ENCODE assay signal across 36 cellular contexts in genomic region chr9:27856748-27857147, GRCh38.
"Had no signal": no experiment of that assay in that cellular context is flagged by ENCODE, and none has a peak within 500 bp of the region (broad histone marks: within the 10 kb centered on the region; RNA-seq: fewer than 3 reads in every experiment).

No MANE protein-coding gene starts in this region.

- H3K27ac Mint-ChIP-seq: activated naive CD4-positive, alpha-beta T cell treated with anti-CD3 and anti-CD28 coated beads for 36 hours; activated naive CD4-positive, alpha-beta T cell treated with anti-CD3 and anti-CD28 coated beads, Interleukin-2, amount 10 ng/mL, durations not matched to agents 7 days and 5 days; activated naive CD4-positive, alpha-beta T cell treated with anti-CD3 and anti-CD28 coated beads, Interleukin-2, amount 50 U/mL, for 24 hours; activated naive CD4-positive, alpha-beta T cell treated with anti-CD3 and anti-CD28 coated beads, Interleukin-2, amount 50 U/mL, for 72 hours; activated naive CD8-positive, alpha-beta T cell; activated naive CD8-positive, alpha-beta T cell treated with anti-CD3 and anti-CD28 coated beads for 36 hours; activated naive CD8-positive, alpha-beta T cell treated with anti-CD3 and anti-CD28 coated beads, Interleukin-2, amount 10 ng/mL, durations not matched to agents 7 days and 5 days; activated naive CD8-positive, alpha-beta T cell treated with anti-CD3 and anti-CD28 coated beads, Interleukin-2, amount 50 U/mL, for 24 hours; activated T-cell treated with anti-CD3 and anti-CD28 coated beads, Interleukin-2, amount 50 U/mL, for 72 hours; activated T-helper 1 cell treated with anti-CD3 and anti-CD28 coated beads, Interleukin-12 subunit alpha, Interleukin-12 subunit beta, Interleukin-2, Interleukin-4 antibody, amounts not matched to agents 30 ng/mL and 10 ng/mL and 1 ng/mL, durations not matched to agents 14 hours and 24 hours and 36 hours; activated T-helper 17 cell treated with anti-CD3 and anti-CD28 coated beads, Interleukin-2, amount 50 U/mL, for 72 hours; activated T-helper 2 cell treated with anti-CD3 and anti-CD28 coated beads, Interferon-gamma antibody, Interleukin-2, Interleukin-4, amounts not matched to agents 10 μg/mL and 5 μg/mL and 100 μg/mL, durations not matched to agents 14 hours and 24 hours and 36 hours; brain had no signal

- H3K9me3 Mint-ChIP-seq: activated naive CD4-positive, alpha-beta T cell treated with anti-CD3 and anti-CD28 coated beads for 36 hours; activated naive CD4-positive, alpha-beta T cell treated with anti-CD3 and anti-CD28 coated beads, Interleukin-2, amount 10 ng/mL, durations not matched to agents 7 days and 5 days; activated naive CD4-positive, alpha-beta T cell treated with anti-CD3 and anti-CD28 coated beads, Interleukin-2, amount 50 U/mL, for 24 hours; activated naive CD4-positive, alpha-beta T cell treated with anti-CD3 and anti-CD28 coated beads, Interleukin-2, amount 50 U/mL, for 72 hours; activated naive CD8-positive, alpha-beta T cell treated with anti-CD3 and anti-CD28 coated beads for 36 hours; activated naive CD8-positive, alpha-beta T cell treated with anti-CD3 and anti-CD28 coated beads, Interleukin-2, amount 10 ng/mL, durations not matched to agents 7 days and 5 days; activated naive CD8-positive, alpha-beta T cell treated with anti-CD3 and anti-CD28 coated beads, Interleukin-2, amount 50 U/mL, for 24 hours; activated T-cell treated with anti-CD3 and anti-CD28 coated beads, Interleukin-2, amount 50 U/mL, for 4 hours; activated T-helper 1 cell treated with anti-CD3 and anti-CD28 coated beads, Interleukin-12 subunit alpha, Interleukin-12 subunit beta, Interleukin-2, Interleukin-4 antibody, amounts not matched to agents 30 ng/mL and 10 ng/mL and 1 ng/mL, durations not matched to agents 14 hours and 24 hours and 36 hours; activated T-helper 17 cell treated with anti-CD3 and anti-CD28 coated beads, Interleukin-2, amount 50 U/mL, for 72 hours; activated T-helper 2 cell treated with anti-CD3 and anti-CD28 coated beads, Interferon-gamma antibody, Interleukin-2, Interleukin-4, amounts not matched to agents 10 μg/mL and 5 μg/mL and 100 μg/mL, durations not matched to agents 14 hours and 24 hours and 36 hours had no signal

- H3K4me3 ChIP-seq: adrenal gland, ascending aorta, body of pancreas, breast epithelium, cardiac muscle cell had no signal

- DNase-seq: activated effector memory CD4-positive, alpha-beta T cell treated with anti-CD3 and anti-CD28 coated beads, Interleukin-2, amount 50 U/mL, for 16 hours; activated effector memory CD4-positive, alpha-beta T cell treated with Interleukin-2 at 50 U/mL for 16 hours; activated gamma-delta T cell; activated gamma-delta T cell treated with Interleukin-2 at 50 U/mL for 16 hours; activated naive CD4-positive, alpha-beta T cell; activated naive CD4-positive, alpha-beta T cell treated with anti-CD3 and anti-CD28 coated beads for 36 hours; activated naive CD4-positive, alpha-beta T cell treated with anti-CD3 and anti-CD28 coated beads, Interleukin-2, amount 10 ng/mL, durations not matched to agents 7 days and 5 days; activated naive CD4-positive, alpha-beta T cell treated with anti-CD3 and anti-CD28 coated beads, Interleukin-2, amount 50 U/mL, for 16 hours; activated naive CD4-positive, alpha-beta T cell treated with Interleukin-2 at 50 U/mL for 16 hours; activated naive CD8-positive, alpha-beta T cell treated with anti-CD3 and anti-CD28 coated beads for 36 hours; activated naive CD8-positive, alpha-beta T cell treated with anti-CD3 and anti-CD28 coated beads, Interleukin-2, amount 10 ng/mL, durations not matched to agents 7 days and 5 days; activated naive CD8-positive, alpha-beta T cell treated with anti-CD3 and anti-CD28 coated beads, Interleukin-2, amount 50 U/mL, for 24 hours; activated T-cell treated with anti-CD3 and anti-CD28 coated beads, Interleukin-2, amount 50 U/mL, for 4 hours; activated T-cell treated with anti-CD3 and anti-CD28 coated beads, Interleukin-2, amount 50 U/mL, for 48 hours; activated T-cell treated with anti-CD3 and anti-CD28 coated beads, Interleukin-2, amount 50 U/mL, for 72 hours; adrenal gland; amniotic stem cell; amygdala; anterior cingulate cortex; aorta; body of pancreas; brain microvascular endothelial cell; caudate nucleus; central memory CD4-positive, alpha-beta T cell; cerebellar nuclear complex had no signal

- H3K36me3 ChIP-seq: adrenal gland, ascending aorta, brain microvascular endothelial cell, breast epithelium, cardiac muscle cell had no signal

- H3K27me3 Mint-ChIP-seq: activated naive CD4-positive, alpha-beta T cell treated with anti-CD3 and anti-CD28 coated beads, Interleukin-2, amount 10 ng/mL, durations not matched to agents 7 days and 5 days; activated naive CD8-positive, alpha-beta T cell treated with anti-CD3 and anti-CD28 coated beads, Interleukin-2, amount 10 ng/mL, durations not matched to agents 7 days and 5 days; brain; central memory CD8-positive, alpha-beta T cell had no signal

- H3K4me1 ChIP-seq: adrenal gland, ascending aorta, body of pancreas, breast epithelium had no signal

- H3K4me1 Mint-ChIP-seq: activated naive CD4-positive, alpha-beta T cell treated with anti-CD3 and anti-CD28 coated beads, Interleukin-2, amount 10 ng/mL, durations not matched to agents 7 days and 5 days; activated naive CD4-positive, alpha-beta T cell treated with anti-CD3 and anti-CD28 coated beads, Interleukin-2, amount 50 U/mL, for 24 hours; activated naive CD8-positive, alpha-beta T cell treated with anti-CD3 and anti-CD28 coated beads for 36 hours; activated naive CD8-positive, alpha-beta T cell treated with anti-CD3 and anti-CD28 coated beads, Interleukin-2, amount 10 ng/mL, durations not matched to agents 7 days and 5 days; activated naive CD8-positive, alpha-beta T cell treated with anti-CD3 and anti-CD28 coated beads, Interleukin-2, amount 50 U/mL, for 24 hours; activated T-helper 17 cell treated with anti-CD3 and anti-CD28 coated beads, Interleukin-2, amount 50 U/mL, for 72 hours; central memory CD8-positive, alpha-beta T cell had no signal

- H3K27me3 ChIP-seq: adrenal gland, ascending aorta, body of pancreas, brain microvascular endothelial cell, breast epithelium, cardiac muscle cell had no signal

- H3K36me3 Mint-ChIP-seq: activated naive CD4-positive, alpha-beta T cell treated with anti-CD3 and anti-CD28 coated beads, Interleukin-2, amount 10 ng/mL, durations not matched to agents 7 days and 5 days; activated naive CD4-positive, alpha-beta T cell treated with anti-CD3 and anti-CD28 coated beads, Interleukin-2, amount 50 U/mL, for 24 hours; activated naive CD4-positive, alpha-beta T cell treated with anti-CD3 and anti-CD28 coated beads, Interleukin-2, amount 50 U/mL, for 72 hours; activated naive CD8-positive, alpha-beta T cell; activated naive CD8-positive, alpha-beta T cell treated with anti-CD3 and anti-CD28 coated beads for 36 hours; activated naive CD8-positive, alpha-beta T cell treated with anti-CD3 and anti-CD28 coated beads, Interleukin-2, amount 10 ng/mL, durations not matched to agents 7 days and 5 days; brain had no signal

- H3K4me3 Mint-ChIP-seq: activated naive CD4-positive, alpha-beta T cell treated with anti-CD3 and anti-CD28 coated beads for 36 hours; activated naive CD4-positive, alpha-beta T cell treated with anti-CD3 and anti-CD28 coated beads, Interleukin-2, amount 10 ng/mL, durations not matched to agents 7 days and 5 days; activated naive CD4-positive, alpha-beta T cell treated with anti-CD3 and anti-CD28 coated beads, Interleukin-2, amount 50 U/mL, for 24 hours; activated naive CD8-positive, alpha-beta T cell; activated naive CD8-positive, alpha-beta T cell treated with anti-CD3 and anti-CD28 coated beads for 36 hours; activated naive CD8-positive, alpha-beta T cell treated with anti-CD3 and anti-CD28 coated beads, Interleukin-2, amount 10 ng/mL, durations not matched to agents 7 days and 5 days; activated naive CD8-positive, alpha-beta T cell treated with anti-CD3 and anti-CD28 coated beads, Interleukin-2, amount 50 U/mL, for 24 hours; activated T-cell treated with anti-CD3 and anti-CD28 coated beads, Interleukin-2, amount 50 U/mL, for 4 hours; activated T-cell treated with anti-CD3 and anti-CD28 coated beads, Interleukin-2, amount 50 U/mL, for 72 hours; activated T-helper 1 cell treated with anti-CD3 and anti-CD28 coated beads, Interleukin-12 subunit alpha, Interleukin-12 subunit beta, Interleukin-2, Interleukin-4 antibody, amounts not matched to agents 30 ng/mL and 10 ng/mL and 1 ng/mL, durations not matched to agents 14 hours and 24 hours and 36 hours; activated T-helper 17 cell treated with anti-CD3 and anti-CD28 coated beads, Interleukin-2, amount 50 U/mL, for 72 hours; brain; central memory CD8-positive, alpha-beta T cell had no signal

- H3K27ac ChIP-seq: adrenal gland, ascending aorta, body of pancreas, brain microvascular endothelial cell, breast epithelium, cardiac muscle cell had no signal

- H3K9me3 ChIP-seq: adrenal gland, ascending aorta, body of pancreas, breast epithelium had no signal

- ATAC-seq: activated naive CD4-positive, alpha-beta T cell treated with anti-CD3 and anti-CD28 coated beads, Interleukin-2, amount 50 U/mL, for 72 hours; activated naive CD8-positive, alpha-beta T cell treated with anti-CD3 and anti-CD28 coated beads, Interleukin-2, amount 50 U/mL, for 24 hours; activated T-cell treated with anti-CD3 and anti-CD28 coated beads, Interleukin-2, amount 50 U/mL, for 4 hours; activated T-cell treated with anti-CD3 and anti-CD28 coated beads, Interleukin-2, amount 50 U/mL, for 72 hours; activated T-helper 17 cell treated with anti-CD3 and anti-CD28 coated beads, Interleukin-2, amount 50 U/mL, for 72 hours; body of pancreas had no signal
